Comparison of ENCODE assay signal across 29 cellular contexts in the genomic region with DNA sequence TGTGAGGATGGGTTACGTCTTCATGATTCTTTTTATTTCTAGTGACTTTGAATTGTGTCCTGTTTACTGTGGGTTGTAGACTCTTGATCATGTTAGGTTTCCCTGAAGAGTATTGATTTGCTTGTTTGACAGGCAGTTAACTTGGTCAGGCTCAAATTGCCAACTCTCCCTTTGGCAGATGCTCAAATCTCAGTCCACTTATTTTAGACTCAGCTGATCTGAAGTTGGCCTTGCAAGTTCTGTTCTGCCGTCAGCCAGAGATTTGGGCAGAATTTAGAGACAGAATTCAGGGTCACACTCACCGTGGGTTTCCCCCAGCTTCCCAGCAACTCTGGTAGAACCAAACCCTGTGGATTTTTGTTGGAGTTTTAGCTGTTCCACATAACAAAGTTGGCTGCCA.
A peak's percentile ranks its signal among the peaks of the same experiment; 100 is the strongest.
DNase-seq lines count a peak whose midpoint lies in the region; ATAC-seq and TF ChIP-seq lines count a peak whose summit lies in the region.
"Had no signal": no experiment of that assay in that cellular context is flagged by ENCODE, and none has a peak within 500 bp of the region (broad histone marks: within the 10 kb centered on the region; RNA-seq: fewer than 3 reads in every experiment).

No MANE protein-coding gene starts in this region.

- peaks cover 0 to 4% (median 2%) of the 10 kb centered on the region in 3 donors for H3K27me3 Mint-ChIP-seq in CD14-positive monocyte (ENCODE audit: low read depth in 3 of 3)
- H3K27me3 Mint-ChIP-seq: activated CD4-positive, alpha-beta T cell treated with anti-CD3 and anti-CD28 coated beads for 36 hours; activated CD8-positive, alpha-beta T cell treated with anti-CD3 and anti-CD28 coated beads for 36 hours; activated naive CD4-positive, alpha-beta T cell treated with anti-CD3 and anti-CD28 coated beads, Interleukin-2, amount 10 ng/mL, durations not matched to agents 7 days and 5 days; activated T-helper 17 cell treated with anti-CD3 and anti-CD28 coated beads, Interleukin-2, amount 50 U/mL, for 72 hours; CD4-positive, alpha-beta memory T cell had no signal

- H3K4me1 Mint-ChIP-seq in CD14-positive monocyte, result no peaks in the 10 kb centered on the region
- H3K4me1 Mint-ChIP-seq: activated naive CD4-positive, alpha-beta T cell treated with anti-CD3 and anti-CD28 coated beads, Interleukin-2, amount 10 ng/mL, durations not matched to agents 7 days and 5 days had no signal

- no peak overlapping the region for H3K4me3 Mint-ChIP-seq in CD14-positive monocyte
- H3K4me3 Mint-ChIP-seq: activated CD4-positive, alpha-beta T cell treated with anti-CD3 and anti-CD28 coated beads for 36 hours; activated CD8-positive, alpha-beta T cell treated with anti-CD3 and anti-CD28 coated beads for 36 hours; activated naive CD4-positive, alpha-beta T cell treated with anti-CD3 and anti-CD28 coated beads, Interleukin-2, amount 10 ng/mL, durations not matched to agents 7 days and 5 days; activated T-helper 17 cell treated with anti-CD3 and anti-CD28 coated beads, Interleukin-2, amount 50 U/mL, for 72 hours; CD4-positive, alpha-beta memory T cell; nephron; T-helper 2 cell treated with Interferon-gamma antibody and Interleukin-4, amounts not matched to agents 5 μg/mL and 100 μg/mL, for 36 hours had no signal

- no peak for TF ChIP-seq POLR2A in heart left ventricle (IDR thresholded peaks at IDR 0.05)

- H3K36me3 ChIP-seq in cardiac muscle cell, result peaks cover 21% of the 10 kb centered on the region
- peaks cover 0 to 97% (median 70%) of the 10 kb centered on the region in 9 donors for H3K36me3 ChIP-seq in heart left ventricle
- peaks cover 14% of the 10 kb centered on the region for H3K36me3 ChIP-seq in thoracic aorta

- no peaks in the 10 kb centered on the region for H3K9me3 ChIP-seq in cardiac muscle cell (ENCODE audit: low read depth)
- H3K9me3 ChIP-seq in heart left ventricle, result no peaks in the 10 kb centered on the region
- H3K9me3 ChIP-seq in thoracic aorta, result no peaks in the 10 kb centered on the region
- H3K9me3 ChIP-seq: HAP-1, mucosa of descending colon, tibial artery had no signal

- TF ChIP-seq CTCF in cardiac muscle cell (IDR thresholded peaks at IDR 0.05; ENCODE audit: low read depth, low read length) (no peak), heart left ventricle (IDR thresholded peaks at IDR 0.05) (no peak), thoracic aorta (IDR thresholded peaks at IDR 0.05) (no peak), CD14-positive monocyte (IDR thresholded peaks at IDR 0.05) (no peak)

- H3K4me3 ChIP-seq in cardiac muscle cell (no peak overlapping the region), heart left ventricle (no peak overlapping the region), thoracic aorta (no peak overlapping the region)
- H3K4me3 ChIP-seq: HAP-1, lung, mucosa of descending colon, tibial artery had no signal

- H3K36me3 Mint-ChIP-seq in CD14-positive monocyte, result peaks cover 89 to 94% of the 10 kb centered on the region in 2 donors

- WGBS in heart left ventricle, 4 donors, result 59 to 77% (median 61%) methylated on average over 3 of the region's 3 CpGs

- intact Hi-C loops in cardiac septum (cut with DNase I), result loop anchor here (5.0 kb wide), 1 partner anchor 33 kb away; no protein-coding TSS in a partner anchor
- intact Hi-C loops in heart left ventricle (cut with DNase I), result loop anchor here in 1 of 10 donors (5.0 kb wide), 1 partner anchor 33 kb away; no protein-coding TSS in a partner anchor
- intact Hi-C loops in CD14-positive monocyte (cut with micrococcal nuclease), result no loop called here

- H3K27me3 ChIP-seq in cardiac muscle cell, result no peaks in the 10 kb centered on the region
- H3K27me3 ChIP-seq in heart left ventricle, result no peaks in the 10 kb centered on the region
- H3K27me3 ChIP-seq in thoracic aorta (replicated peaks; ENCODE audit: insufficient read depth), result no peaks in the 10 kb centered on the region
- H3K27me3 ChIP-seq: brain microvascular endothelial cell, tibial artery had no signal

- H3K4me1 ChIP-seq in cardiac muscle cell (ENCODE audit: low read depth) (peaks cover 46% of the 10 kb centered on the region), heart left ventricle (peaks cover 0 to 66% (median 34%) of the 10 kb centered on the region in 12 donors), thoracic aorta (ENCODE audit: control insufficient read depth in 1 of 2, low read depth in 2 of 2) (peaks cover 6 to 56% of the 10 kb centered on the region in 2 donors)
- H3K4me1 ChIP-seq: HAP-1 had no signal

- peaks cover 9 to 19% (median 17%) of the 10 kb centered on the region in 7 donors for H3K9me3 Mint-ChIP-seq in CD14-positive monocyte
- H3K9me3 Mint-ChIP-seq: activated CD8-positive, alpha-beta T cell treated with anti-CD3 and anti-CD28 coated beads for 36 hours; activated T-helper 17 cell treated with anti-CD3 and anti-CD28 coated beads, Interleukin-2, amount 50 U/mL, for 72 hours; CD4-positive, alpha-beta memory T cell; nephron had no signal

- H3K27ac ChIP-seq in cardiac muscle cell (peak overlapping the region; percentile 5), heart left ventricle (peak overlapping the region in 11 of 12 donors; percentile 9 to 71 (median 46)), thoracic aorta (peak overlapping the region; percentile 8 to 15)
- H3K27ac ChIP-seq: brain microvascular endothelial cell had no signal

- ATAC-seq in heart left ventricle, result peak in 2 of 4 donors; percentile 15 to 30
- no peak for ATAC-seq in thoracic aorta (ENCODE audit: insufficient number of reproducible peaks, low FRiP score, low read depth)
- ATAC-seq in GM18511 (IDR thresholded peaks at IDR 0.05; ENCODE audit: unreplicated experiment), result no peak
- ATAC-seq: activated CD4-positive, alpha-beta T cell treated with anti-CD3 and anti-CD28 coated beads for 36 hours; activated CD8-positive, alpha-beta T cell treated with anti-CD3 and anti-CD28 coated beads for 36 hours; activated T-helper 17 cell treated with anti-CD3 and anti-CD28 coated beads, Interleukin-2, amount 50 U/mL, for 72 hours; mucosa of descending colon; Panc1 had no signal

- no peak overlapping the region for H3K27ac Mint-ChIP-seq in CD14-positive monocyte
- H3K27ac Mint-ChIP-seq: activated CD8-positive, alpha-beta T cell treated with anti-CD3 and anti-CD28 coated beads for 36 hours; activated naive CD4-positive, alpha-beta T cell treated with anti-CD3 and anti-CD28 coated beads, Interleukin-2, amount 10 ng/mL, durations not matched to agents 7 days and 5 days; activated T-helper 17 cell treated with anti-CD3 and anti-CD28 coated beads, Interleukin-2, amount 50 U/mL, for 72 hours; T-helper 2 cell treated with Interferon-gamma antibody and Interleukin-4, amounts not matched to agents 5 μg/mL and 100 μg/mL, for 36 hours had no signal

- DNase-seq in cardiac muscle cell (ENCODE audit: low read depth in 1 of 2, low spot score in 1 of 2), result no peak
- no peak for DNase-seq in cardiac septum (ENCODE audit: low spot score)
- DNase-seq in heart left ventricle, result no peak
- DNase-seq in myocyte (ENCODE audit: low read depth), result peak; percentile 33
- no peak for DNase-seq in thoracic aorta (ENCODE audit: low spot score)
- no peak for DNase-seq in NCI-H446 treated with DMSO at 0.1 percent for 48 hours (lab: John Stamatoyannopoulos, UW)
- DNase-seq in CD14-positive monocyte (ENCODE audit: low spot score), result no peak
- DNase-seq: activated CD4-positive, alpha-beta T cell treated with anti-CD3 and anti-CD28 coated beads for 36 hours; activated CD8-positive, alpha-beta T cell treated with anti-CD3 and anti-CD28 coated beads for 36 hours; activated naive CD4-positive, alpha-beta T cell treated with anti-CD3 and anti-CD28 coated beads, Interleukin-2, amount 10 ng/mL, durations not matched to agents 7 days and 5 days; amniotic stem cell; brain microvascular endothelial cell; CD4-positive, alpha-beta memory T cell; KBM-7; mucosa of descending colon; NCI-H1105 treated with DMSO at 0.1 percent for 48 hours; NCI-H187 treated with DMSO at 0.1 percent for 48 hours; NCI-H2171 treated with DMSO at 0.1 percent for 48 hours; NCI-H526 treated with DMSO at 0.1 percent for 48 hours; SHP77 treated with DMSO at 0.1 percent for 48 hours; stimulated activated CD4-positive, alpha-beta T cell treated with anti-CD3 and anti-CD28 coated beads, Interleukin-4, amount 100 ng/mL, for 1 hour; tibial artery had no signal
